Comparison of ENCODE assay signal across 12 cellular contexts in the genomic region with DNA sequence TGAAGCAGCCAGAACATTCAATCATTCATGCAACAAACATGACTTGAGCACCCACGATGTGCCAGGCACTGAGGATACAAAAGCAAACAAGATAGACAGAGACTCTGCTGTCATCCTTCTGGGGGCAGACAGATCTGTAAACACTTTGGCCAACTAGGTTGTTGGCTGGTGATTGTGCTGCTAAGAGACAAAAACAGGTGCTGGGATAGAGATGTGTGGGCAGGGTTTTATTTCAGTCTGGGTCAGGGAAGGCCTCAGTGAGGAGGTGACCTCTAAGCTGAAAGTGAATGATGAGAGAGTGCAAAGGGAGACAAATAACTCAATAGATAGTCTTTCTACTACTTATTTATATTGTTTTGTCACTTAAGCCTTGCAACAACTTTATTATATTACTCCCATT.
DNase-seq lines count a peak whose midpoint lies in the region; ATAC-seq and TF ChIP-seq lines count a peak whose summit lies in the region.
"Had no signal": no experiment of that assay in that cellular context is flagged by ENCODE, and none has a peak within 500 bp of the region (broad histone marks: within the 10 kb centered on the region; RNA-seq: fewer than 3 reads in every experiment).

No MANE protein-coding gene starts in this region.

- no peak overlapping the region for H3K27ac Mint-ChIP-seq in activated CD4-positive, alpha-beta T cell treated with anti-CD3 and anti-CD28 coated beads for 36 hours
- H3K27ac Mint-ChIP-seq: CD4-positive, alpha-beta T cell; GM23338 had no signal

- POLR2A ChIA-PET in activated CD4-positive, alpha-beta T cell treated with anti-CD3 and anti-CD28 coated beads for 36 hours (lab: Charles Lee), result no interaction called here

- peaks cover 23% of the 10 kb centered on the region for H3K4me1 ChIP-seq in MM.1S (ENCODE audit: low read length)
- H3K4me1 ChIP-seq: A549 had no signal

- peaks cover 11% of the 10 kb centered on the region for H3F3A ChIP-seq in MM.1S (ENCODE audit: insufficient read depth, low read length)

- H3K27me3 Mint-ChIP-seq in activated CD4-positive, alpha-beta T cell treated with anti-CD3 and anti-CD28 coated beads for 36 hours, result peaks cover 3% of the 10 kb centered on the region
- H3K27me3 Mint-ChIP-seq: CD4-positive, alpha-beta T cell had no signal

- peak overlapping the region; percentile 47 for H3K4me2 ChIP-seq in MM.1S (ENCODE audit: low read depth, low read length)
- H3K4me2 ChIP-seq: A549, GM23338 had no signal

- TF ChIP-seq CTCF in MM.1S (IDR thresholded peaks at IDR 0.05; ENCODE audit: low read length), result no peak

- peak overlapping the region; percentile 54; the same call in 1 of the 2 replicates for H3K27ac ChIP-seq in MM.1S (ENCODE audit: low read length)
- H3K27ac ChIP-seq: A549, C4-2B had no signal

- H2AFZ ChIP-seq in MM.1S (ENCODE audit: low read length), result peak overlapping the region; percentile 41
- H2AFZ ChIP-seq: GM23338 had no signal

- H3K4me3 ChIP-seq in MM.1S (ENCODE audit: low read length), result peak overlapping the region; percentile 2; the same call in 1 of the 2 replicates
- H3K4me3 ChIP-seq: A549, GM23338 had no signal

- DNase-seq in DMS53 treated with DMSO at 0.1 percent for 48 hours (lab: John Stamatoyannopoulos, UW; ENCODE audit: unreplicated experiment), result peak; percentile 10
- DNase-seq in MM.1S, result no peak
- DNase-seq in left kidney (ENCODE audit: low read depth, low spot score), result peak; percentile 58
- no peak for DNase-seq in OCI-M2 (lab: John Stamatoyannopoulos, UW; ENCODE audit: unreplicated experiment)
- DNase-seq in activated CD4-positive, alpha-beta T cell treated with anti-CD3 and anti-CD28 coated beads for 36 hours, result no peak
- no peak for DNase-seq in occipital lobe (lab: John Stamatoyannopoulos, UW)
- DNase-seq: AML-193; CD4-positive, alpha-beta T cell; HCEC 1CT had no signal

- no peaks in the 10 kb centered on the region for H3K27me3 ChIP-seq in MM.1S (replicated peaks; ENCODE audit: insufficient read depth, low read length)

- intact Hi-C loops in activated CD4-positive, alpha-beta T cell treated with anti-CD3 and anti-CD28 coated beads for 36 hours (cut with DNase I, micrococcal nuclease), result no loop called here

- CTCF ChIA-PET in activated CD4-positive, alpha-beta T cell treated with anti-CD3 and anti-CD28 coated beads for 36 hours (lab: Charles Lee), result interaction anchor here (0.7 kb wide), 1 partner anchor 1109 kb away, joined by 5 read pairs; no protein-coding TSS in a partner anchor

- no peaks in the 10 kb centered on the region for H3K36me3 Mint-ChIP-seq in activated CD4-positive, alpha-beta T cell treated with anti-CD3 and anti-CD28 coated beads for 36 hours (ENCODE audit: low read depth)

- ATAC-seq in activated CD4-positive, alpha-beta T cell treated with anti-CD3 and anti-CD28 coated beads for 36 hours, result no peak
- ATAC-seq: A549, GM23338 had no signal

- no peaks in the 10 kb centered on the region for H4K20me1 ChIP-seq in MM.1S (ENCODE audit: insufficient read depth, low read length)

- H3K4me3 Mint-ChIP-seq in activated CD4-positive, alpha-beta T cell treated with anti-CD3 and anti-CD28 coated beads for 36 hours, result no peak overlapping the region
- H3K4me3 Mint-ChIP-seq: CD4-positive, alpha-beta T cell; GM23338 had no signal

- H3K9me3 Mint-ChIP-seq in activated CD4-positive, alpha-beta T cell treated with anti-CD3 and anti-CD28 coated beads for 36 hours (ENCODE audit: low read depth), result no peaks in the 10 kb centered on the region
- H3K9me3 Mint-ChIP-seq: CD4-positive, alpha-beta T cell; GM23338 had no signal

- no peaks in the 10 kb centered on the region for H3K36me3 ChIP-seq in MM.1S (replicated peaks; ENCODE audit: insufficient read depth, low read length)

- no peak overlapping the region for H3K9ac ChIP-seq in MM.1S (ENCODE audit: low read length)

- no peaks in the 10 kb centered on the region for H3K9me2 ChIP-seq in MM.1S (replicated peaks; ENCODE audit: insufficient read depth, low read length)

- no peaks in the 10 kb centered on the region for H3K9me3 ChIP-seq in MM.1S (replicated peaks; ENCODE audit: insufficient read depth, low read length)
- H3K9me3 ChIP-seq: A549 had no signal

- no peaks in the 10 kb centered on the region for H3K4me1 Mint-ChIP-seq in activated CD4-positive, alpha-beta T cell treated with anti-CD3 and anti-CD28 coated beads for 36 hours
- H3K4me1 Mint-ChIP-seq: GM23338 had no signal

- H3K79me2 ChIP-seq in MM.1S (ENCODE audit: low read length), result no peaks in the 10 kb centered on the region

Comparison
In these comparisons a context has a peak if more than half of its experiments do, and no peak if none do; other contexts are left out.
1. DNase-seq: peak in DMS53 treated with DMSO at 0.1 percent for 48 hours (single experiment) and left kidney (single experiment); none in MM.1S (single experiment), OCI-M2 (single experiment), activated CD4-positive, alpha-beta T cell treated with anti-CD3 and anti-CD28 coated beads for 36 hours (single experiment) and occipital lobe (single experiment).